ENCODE assay signal across 8 cellular contexts in genomic region chr15:66503780-66504562, GRCh38.
DNase-seq lines count a peak whose midpoint lies in the region; ATAC-seq and TF ChIP-seq lines count a peak whose summit lies in the region.

No MANE protein-coding gene starts in this region.

- peaks cover 3 to 28% of the 10 kb centered on the region in 2 donors for H3K4me1 ChIP-seq in muscle layer of duodenum (ENCODE audit: control insufficient read depth in 1 of 2, insufficient read depth in 2 of 2, low read length in 2 of 2)

- H3K4me3 ChIP-seq in AG10803 (ENCODE audit: low read length), result peak overlapping the region; percentile 98
- H3K4me3 ChIP-seq in choroid plexus epithelial cell (ENCODE audit: low read depth, low read length), result peak overlapping the region; percentile 70
- peak overlapping the region; percentile 97 to 100 for H3K4me3 ChIP-seq in muscle layer of duodenum (ENCODE audit: low read depth in 1 of 2, low read length in 2 of 2)

- H3K27ac ChIP-seq in KOPT-K1 (ENCODE audit: low read depth, low read length, poor library complexity, severe bottlenecking) (peak overlapping the region; percentile 86), muscle layer of duodenum (ENCODE audit: low read length) (peak overlapping the region; percentile 99)

- ATAC-seq in HG03354 (IDR thresholded peaks at IDR 0.05; ENCODE audit: poor library complexity, severe bottlenecking, unreplicated experiment), result no peak

- DNase-seq in AG10803 (ENCODE audit: low read depth) (no peak), choroid plexus epithelial cell (ENCODE audit: low read depth) (peak; percentile 15), anterior cingulate cortex (lab: John Stamatoyannopoulos, UW) (no peak), HK-2 (ENCODE audit: unreplicated experiment) (no peak), NCI-H510A treated with DMSO at 0.1 percent for 48 hours (lab: John Stamatoyannopoulos, UW) (no peak)

- H3K9me3 ChIP-seq in KOPT-K1 (ENCODE audit: insufficient read depth, low read length, poor library complexity, severe bottlenecking) (no peaks in the 10 kb centered on the region), muscle layer of duodenum (ENCODE audit: control insufficient read depth in 1 of 2, low read length in 2 of 2) (no peaks in the 10 kb centered on the region)

- TF ChIP-seq CTCF in AG10803 (conservative IDR thresholded peaks at IDR 0.05; ENCODE audit: low read length) (no peak), choroid plexus epithelial cell (conservative IDR thresholded peaks at IDR 0.05; ENCODE audit: low read depth, low read length) (no peak)

- H3K36me3 ChIP-seq in KOPT-K1 (ENCODE audit: insufficient read depth, low read length), result peaks cover 56% of the 10 kb centered on the region
- peaks cover 41 to 42% of the 10 kb centered on the region in 2 donors for H3K36me3 ChIP-seq in muscle layer of duodenum (ENCODE audit: control insufficient read depth in 1 of 2, insufficient read depth in 2 of 2, low read length in 2 of 2)

- H3K27me3 ChIP-seq in muscle layer of duodenum (ENCODE audit: low read depth, low read length), result no peaks in the 10 kb centered on the region
